ENCODE assay signal across 12 cellular contexts in genomic region chr7:41916450-41916927, GRCh38.
DNase-seq lines count a peak whose midpoint lies in the region.
"Had no signal": no experiment of that assay in that cellular context is flagged by ENCODE, and none has a peak within 500 bp of the region (broad histone marks: within the 10 kb centered on the region; RNA-seq: fewer than 3 reads in every experiment).

No MANE protein-coding gene starts in this region.

- H4K8ac ChIP-seq in mesendoderm (ENCODE audit: low read depth, low read length), result no peak overlapping the region

- H3K9ac ChIP-seq in rectal smooth muscle tissue (ENCODE audit: low read length) (no peak overlapping the region), mesendoderm (ENCODE audit: low read length) (no peak overlapping the region)
- H3K9ac ChIP-seq: parathyroid adenoma had no signal

- no peak overlapping the region for H2BK120ac ChIP-seq in mesendoderm (ENCODE audit: low read depth, low read length)

- peak; percentile 99 for DNase-seq in EL
- peak; percentile 90 to 98 for DNase-seq in SJSA1 (ENCODE audit: low read depth in 1 of 2, low spot score in 2 of 2)
- peak; percentile 94 for DNase-seq in fibroblast of gingiva (ENCODE audit: low read depth)
- no peak for DNase-seq in stimulated activated CD8-positive, alpha-beta memory T cell treated with anti-CD3 and anti-CD28 coated beads, Interleukin-4, amount 100 ng/mL, for 48 hours
- DNase-seq in NCI-H1048 (lab: John Stamatoyannopoulos, UW), result no peak
- DNase-seq in activated T-helper 2 cell treated with anti-CD3 and anti-CD28 coated beads, Interferon-gamma antibody, Interleukin-2, Interleukin-4, amounts not matched to agents 10 μg/mL and 5 μg/mL and 100 μg/mL, durations not matched to agents 14 hours and 24 hours and 36 hours (ENCODE audit: low spot score), result no peak
- DNase-seq in mesendoderm, result no peak
- DNase-seq: DMS53, NCI-H1930 had no signal

- H3K4me3 ChIP-seq in SJSA1 (no peak overlapping the region), rectal smooth muscle tissue (ENCODE audit: low read length) (no peak overlapping the region), mesendoderm (ENCODE audit: low read length) (no peak overlapping the region)

- H2BK5ac ChIP-seq in mesendoderm (ENCODE audit: low read length), result no peak overlapping the region

- H2AK5ac ChIP-seq in mesendoderm (ENCODE audit: low read length), result no peak overlapping the region

- no CpG with 5 or more reads among the region's 5 CpGs for WGBS in mesendoderm (ENCODE audit: extremely low coverage, insufficient coverage, low lambda C conversion rate)

- H3K36me3 Mint-ChIP-seq in activated T-helper 2 cell treated with anti-CD3 and anti-CD28 coated beads, Interferon-gamma antibody, Interleukin-2, Interleukin-4, amounts not matched to agents 10 μg/mL and 5 μg/mL and 100 μg/mL, durations not matched to agents 14 hours and 24 hours and 36 hours (ENCODE audit: low read depth), result no peaks in the 10 kb centered on the region

- no peak overlapping the region for H4K5ac ChIP-seq in mesendoderm (ENCODE audit: low read length)

- no peaks in the 10 kb centered on the region for H3K9me3 ChIP-seq in SJSA1 (replicated peaks)

- H3K27ac Mint-ChIP-seq in activated T-helper 2 cell treated with anti-CD3 and anti-CD28 coated beads, Interferon-gamma antibody, Interleukin-2, Interleukin-4, amounts not matched to agents 10 μg/mL and 5 μg/mL and 100 μg/mL, durations not matched to agents 14 hours and 24 hours and 36 hours, result no peak overlapping the region
- H3K27ac Mint-ChIP-seq: stimulated activated naive CD8-positive, alpha-beta T cell treated with anti-CD3 and anti-CD28 coated beads, Interleukin-15, Interleukin-2, amounts not matched to agents 100 ng/mL and 50 ng/mL, for 24 hours had no signal

- no peak overlapping the region for H3K4ac ChIP-seq in mesendoderm (ENCODE audit: low read depth, low read length)

- H3K27ac ChIP-seq in SJSA1 (peak overlapping the region; percentile 97), rectal smooth muscle tissue (ENCODE audit: low read depth, low read length) (peak overlapping the region; percentile 55), mesendoderm (ENCODE audit: low read depth, low read length) (no peak overlapping the region)
- H3K27ac ChIP-seq: parathyroid adenoma had no signal

- H3K27me3 Mint-ChIP-seq in activated T-helper 2 cell treated with anti-CD3 and anti-CD28 coated beads, Interferon-gamma antibody, Interleukin-2, Interleukin-4, amounts not matched to agents 10 μg/mL and 5 μg/mL and 100 μg/mL, durations not matched to agents 14 hours and 24 hours and 36 hours (ENCODE audit: low read depth), result peaks cover 31% of the 10 kb centered on the region

- no peaks in the 10 kb centered on the region for H3K36me3 ChIP-seq in SJSA1
- H3K36me3 ChIP-seq in rectal smooth muscle tissue (ENCODE audit: control insufficient read depth, insufficient read depth, low read length), result no peaks in the 10 kb centered on the region
- no peaks in the 10 kb centered on the region for H3K36me3 ChIP-seq in mesendoderm (ENCODE audit: control insufficient read depth, insufficient read depth, low read length)

- no peak overlapping the region for H3K18ac ChIP-seq in mesendoderm (ENCODE audit: low read length)

- H3K4me1 Mint-ChIP-seq in activated T-helper 2 cell treated with anti-CD3 and anti-CD28 coated beads, Interferon-gamma antibody, Interleukin-2, Interleukin-4, amounts not matched to agents 10 μg/mL and 5 μg/mL and 100 μg/mL, durations not matched to agents 14 hours and 24 hours and 36 hours (ENCODE audit: low read depth), result peaks cover 4% of the 10 kb centered on the region

- no peaks in the 10 kb centered on the region for H3K9me3 Mint-ChIP-seq in activated T-helper 2 cell treated with anti-CD3 and anti-CD28 coated beads, Interferon-gamma antibody, Interleukin-2, Interleukin-4, amounts not matched to agents 10 μg/mL and 5 μg/mL and 100 μg/mL, durations not matched to agents 14 hours and 24 hours and 36 hours

- intact Hi-C loops in activated T-helper 2 cell treated with anti-CD3 and anti-CD28 coated beads, Interferon-gamma antibody, Interleukin-2, Interleukin-4, amounts not matched to agents 10 μg/mL and 5 μg/mL and 100 μg/mL, durations not matched to agents 14 hours and 24 hours and 36 hours (cut with micrococcal nuclease), result no loop called here

- no peaks in the 10 kb centered on the region for H3K79me2 ChIP-seq in mesendoderm (ENCODE audit: control insufficient read depth, insufficient read depth, low read length)
- H3K79me2 ChIP-seq: parathyroid adenoma had no signal

- H3K79me1 ChIP-seq in mesendoderm (ENCODE audit: low read length), result no peaks in the 10 kb centered on the region

- H3K4me1 ChIP-seq in SJSA1 (replicated peaks), result peaks cover 67% of the 10 kb centered on the region
- peaks cover 12% of the 10 kb centered on the region for H3K4me1 ChIP-seq in rectal smooth muscle tissue (ENCODE audit: control insufficient read depth, insufficient read depth, low read length)
- no peaks in the 10 kb centered on the region for H3K4me1 ChIP-seq in mesendoderm (ENCODE audit: control insufficient read depth, low read depth, low read length)
- H3K4me1 ChIP-seq: parathyroid adenoma had no signal

- no peaks in the 10 kb centered on the region for H3K27me3 ChIP-seq in SJSA1 (replicated peaks)
- H3K27me3 ChIP-seq in rectal smooth muscle tissue (ENCODE audit: control insufficient read depth, insufficient read depth, low read length), result no peaks in the 10 kb centered on the region
- no peaks in the 10 kb centered on the region for H3K27me3 ChIP-seq in mesendoderm (ENCODE audit: insufficient read depth, low read length, poor library complexity)

- H3K23ac ChIP-seq in mesendoderm (ENCODE audit: low read length), result no peak overlapping the region

- no peak overlapping the region for H3K4me2 ChIP-seq in mesendoderm (ENCODE audit: low read length)

- H3K56ac ChIP-seq in mesendoderm (ENCODE audit: low read length), result no peak overlapping the region

- no peak overlapping the region for H3K4me3 Mint-ChIP-seq in activated T-helper 2 cell treated with anti-CD3 and anti-CD28 coated beads, Interferon-gamma antibody, Interleukin-2, Interleukin-4, amounts not matched to agents 10 μg/mL and 5 μg/mL and 100 μg/mL, durations not matched to agents 14 hours and 24 hours and 36 hours (ENCODE audit: low read depth)
- H3K4me3 Mint-ChIP-seq: stimulated activated naive CD8-positive, alpha-beta T cell treated with anti-CD3 and anti-CD28 coated beads, Interleukin-15, Interleukin-2, amounts not matched to agents 100 ng/mL and 50 ng/mL, for 24 hours had no signal

- no peak overlapping the region for H2BK15ac ChIP-seq in mesendoderm (replicated peaks; ENCODE audit: low read depth)

Comparison
In these comparisons a context has a peak if more than half of its experiments do, and no peak if none do; other contexts are left out.
1. DNase-seq: peak in EL (single experiment), SJSA1 (2 of 2) and fibroblast of gingiva (single experiment); none in stimulated activated CD8-positive, alpha-beta memory T cell treated with anti-CD3 and anti-CD28 coated beads, Interleukin-4, amount 100 ng/mL, for 48 hours (single experiment), NCI-H1048 (single experiment), activated T-helper 2 cell treated with anti-CD3 and anti-CD28 coated beads, Interferon-gamma antibody, Interleukin-2, Interleukin-4, amounts not matched to agents 10 μg/mL and 5 μg/mL and 100 μg/mL, durations not matched to agents 14 hours and 24 hours and 36 hours (single experiment) and mesendoderm (single experiment).